23 cellular contexts compared by ENCODE assay signal in the genomic region with DNA sequence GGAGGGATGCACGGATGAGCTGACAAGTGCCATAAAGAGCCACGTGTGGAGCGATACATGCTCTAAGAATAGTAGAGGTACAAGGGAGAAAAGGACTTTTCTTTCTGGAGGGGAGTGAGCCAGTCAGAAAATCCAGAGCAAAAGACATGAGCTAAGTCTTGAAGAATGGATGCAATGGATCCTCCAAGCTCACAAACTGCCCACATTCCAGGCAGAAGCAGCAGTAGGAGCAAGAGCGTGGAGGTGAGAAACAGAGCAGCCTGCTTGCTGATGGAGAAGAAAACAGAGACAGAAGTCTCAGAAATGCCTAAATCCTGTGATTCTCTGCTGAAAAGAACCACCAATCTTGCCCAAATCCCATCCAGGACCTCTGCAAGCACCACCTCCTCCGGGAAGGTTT.
"Had no signal": no experiment of that assay in that cellular context is flagged by ENCODE, and none has a peak within 500 bp of the region (broad histone marks: within the 10 kb centered on the region; RNA-seq: fewer than 3 reads in every experiment).

No MANE protein-coding gene starts in this region.

- DNase-seq: activated CD4-positive, alpha-beta T cell treated with anti-CD3 and anti-CD28 coated beads for 1 hour; activated CD4-positive, alpha-beta T cell treated with anti-CD3 and anti-CD28 coated beads, Interleukin-2, amount 50 U/mL, for 1 hour; activated gamma-delta T cell treated with Interleukin-2 at 50 U/mL for 16 hours; activated T-cell treated with anti-CD3 and anti-CD28 coated beads, Interleukin-2, amount 50 U/mL, for 1 hour; brain microvascular endothelial cell; caudate nucleus; effector memory CD4-positive, alpha-beta T cell; foreskin keratinocyte; immature natural killer cell; lower lobe of right lung; naive thymus-derived CD4-positive, alpha-beta T cell; ovary; psoas muscle; right cardiac atrium; stimulated activated CD4-positive, alpha-beta T cell treated with anti-CD3 and anti-CD28 coated beads, Interleukin-12 subunit alpha, Interleukin-12 subunit beta, amount 100 ng/mL, for 4 hours; stimulated activated CD4-positive, alpha-beta T cell treated with anti-CD3 and anti-CD28 coated beads, Interleukin-4, amount 100 ng/mL, for 4 hours; stimulated activated naive CD8-positive, alpha-beta T cell treated with anti-CD3 and anti-CD28 coated beads, Interleukin-15, Interleukin-2, amounts not matched to agents 100 U/mL and 50 U/mL, for 24 hours; substantia nigra; T-helper 9 cell; thyroid gland; upper lobe of right lung had no signal

- H3K4me2 ChIP-seq: hepatocyte had no signal

- H3K27me3 ChIP-seq: brain microvascular endothelial cell, foreskin keratinocyte, hepatocyte, ovary, thyroid gland, upper lobe of right lung had no signal

- ATAC-seq: foreskin keratinocyte; left lobe of liver; lower lobe of right lung; naive thymus-derived CD4-positive, alpha-beta T cell; psoas muscle; right cardiac atrium; stimulated activated naive CD8-positive, alpha-beta T cell treated with anti-CD3 and anti-CD28 coated beads, Interleukin-15, Interleukin-2, amounts not matched to agents 100 U/mL and 50 U/mL, for 24 hours; upper lobe of right lung had no signal

- H3K9me3 ChIP-seq: lower lobe of right lung, ovary, psoas muscle, thyroid gland, upper lobe of right lung had no signal

- H3K4me3 ChIP-seq: hepatocyte, lower lobe of right lung, ovary, psoas muscle, thyroid gland, upper lobe of right lung had no signal

- H3K79me2 ChIP-seq: hepatocyte had no signal

- H3K36me3 ChIP-seq: brain microvascular endothelial cell, lower lobe of right lung, ovary, thyroid gland, upper lobe of right lung had no signal

- H3K4me1 ChIP-seq: foreskin keratinocyte, lower lobe of right lung, thyroid gland, upper lobe of right lung had no signal

- H2AFZ ChIP-seq: hepatocyte had no signal

- H3K27ac ChIP-seq: brain microvascular endothelial cell, foreskin keratinocyte, hepatocyte, lower lobe of right lung, ovary, psoas muscle, thyroid gland, upper lobe of right lung had no signal
